In genomic region chr5:119178435-119178834, GRCh38 we compare ENCODE assay signal across 29 cellular contexts.
"Had no signal": no experiment of that assay in that cellular context is flagged by ENCODE, and none has a peak within 500 bp of the region (broad histone marks: within the 10 kb centered on the region; RNA-seq: fewer than 3 reads in every experiment).

No MANE protein-coding gene starts in this region.

- H3K9me3 ChIP-seq: left lung, lower lobe of right lung, pancreas, prostate gland, sigmoid colon, spleen, tibial nerve, uterus had no signal

- H3K27me3 ChIP-seq: left lung, pancreas, sigmoid colon, spleen, tibial nerve, uterus had no signal

- H3K9me3 Mint-ChIP-seq: immature natural killer cell; mesothelial cell of epicardium; natural killer cell; nephron progenitor cell; stimulated activated effector memory CD8-positive, alpha-beta T cell treated with anti-CD3 and anti-CD28 coated beads, Interleukin-12 subunit alpha, Interleukin-12 subunit beta, amount 100 ng/mL, for 72 hours; stimulated activated naive CD8-positive, alpha-beta T cell treated with anti-CD3 and anti-CD28 coated beads, Interleukin-15, amount 100 ng/mL, for 72 hours; type B pancreatic cell had no signal

- ATAC-seq: left colon; left lung; lower lobe of right lung; natural killer cell; pancreas; right cardiac atrium; stimulated activated effector memory CD8-positive, alpha-beta T cell treated with anti-CD3 and anti-CD28 coated beads, Interleukin-12 subunit alpha, Interleukin-12 subunit beta, amount 100 ng/mL, for 72 hours; stimulated activated naive CD8-positive, alpha-beta T cell treated with anti-CD3 and anti-CD28 coated beads, Interleukin-15, amount 100 ng/mL, for 72 hours had no signal

- H3K27me3 Mint-ChIP-seq: naive B cell; stimulated activated naive CD8-positive, alpha-beta T cell treated with anti-CD3 and anti-CD28 coated beads, Interleukin-15, amount 100 ng/mL, for 72 hours; type B pancreatic cell had no signal

- H3K4me1 ChIP-seq: left lung, lower lobe of right lung, pancreas, prostate gland, sigmoid colon, spleen, tibial nerve, uterus had no signal

- H3K4me3 ChIP-seq: left lung, lower lobe of right lung, pancreas, prostate gland, sigmoid colon, spleen, tibial nerve, uterus had no signal

- H3K4me3 Mint-ChIP-seq: immature natural killer cell; mesothelial cell of epicardium; naive B cell; natural killer cell; nephron progenitor cell; stimulated activated effector memory CD8-positive, alpha-beta T cell treated with anti-CD3 and anti-CD28 coated beads, Interleukin-12 subunit alpha, Interleukin-12 subunit beta, amount 100 ng/mL, for 72 hours; stimulated activated naive CD8-positive, alpha-beta T cell treated with anti-CD3 and anti-CD28 coated beads, Interleukin-15, amount 100 ng/mL, for 72 hours; type B pancreatic cell had no signal

- H3K36me3 Mint-ChIP-seq: natural killer cell had no signal

- H3K27ac ChIP-seq: left lung, lower lobe of right lung, pancreas, sigmoid colon, spleen, tibial nerve, uterus had no signal

- H3K36me3 ChIP-seq: prostate gland, uterus had no signal

- H3K27ac Mint-ChIP-seq: immature natural killer cell; mesothelial cell of epicardium; natural killer cell; nephron progenitor cell; stimulated activated effector memory CD8-positive, alpha-beta T cell treated with anti-CD3 and anti-CD28 coated beads, Interleukin-12 subunit alpha, Interleukin-12 subunit beta, amount 100 ng/mL, for 72 hours; stimulated activated naive CD8-positive, alpha-beta T cell treated with anti-CD3 and anti-CD28 coated beads, Interleukin-15, amount 100 ng/mL, for 72 hours; type B pancreatic cell had no signal

- DNase-seq: hippocampal formation; immature natural killer cell; kidney; left colon; left lung; lower lobe of right lung; mammary epithelial cell; mesenchymal stem cell; naive B cell; natural killer cell; nephron progenitor cell; nucleus accumbens; pancreas; posterior cingulate gyrus; retina; right cardiac atrium; sigmoid colon; small intestine; spleen; stimulated activated CD4-positive, alpha-beta T cell treated with anti-CD3 and anti-CD28 coated beads, Interleukin-4, amount 100 ng/mL, for 24 hours; stimulated activated naive CD4-positive, alpha-beta T cell; stimulated activated naive CD8-positive, alpha-beta T cell treated with anti-CD3 and anti-CD28 coated beads, Interleukin-15, amount 100 ng/mL, for 72 hours; substantia nigra; uterus had no signal

- H3K4me1 Mint-ChIP-seq: immature natural killer cell; stimulated activated effector memory CD8-positive, alpha-beta T cell treated with anti-CD3 and anti-CD28 coated beads, Interleukin-12 subunit alpha, Interleukin-12 subunit beta, amount 100 ng/mL, for 72 hours; stimulated activated naive CD8-positive, alpha-beta T cell treated with anti-CD3 and anti-CD28 coated beads, Interleukin-15, amount 100 ng/mL, for 72 hours had no signal

- FAIRE-seq: kidney, pancreas, small intestine had no signal
